20 cellular contexts compared by ENCODE assay signal in genomic region chr1:109880961-109881894, GRCh38. TPM values are rescaled to one million over a fixed set of nuclear protein-coding genes. Genes with fewer than 3 reads are reported as not detected.
DNase-seq lines count a peak whose midpoint lies in the region; ATAC-seq, FAIRE-seq and TF ChIP-seq lines count a peak whose summit lies in the region.
"Had no signal": no experiment of that assay in that cellular context is flagged by ENCODE, and none has a peak within 500 bp of the region (broad histone marks: within the 10 kb centered on the region; RNA-seq: fewer than 3 reads in every experiment).

No MANE protein-coding gene starts in this region.

- no peak overlapping the region for H3K9ac ChIP-seq in trophoblast cell (ENCODE audit: low read length)
- H3K9ac ChIP-seq: parathyroid adenoma had no signal

- H3K4me1 ChIP-seq in A549, result peaks cover 44% of the 10 kb centered on the region
- H3K4me1 ChIP-seq in Panc1 (ENCODE audit: control insufficient read depth, insufficient read depth, low read length), result peaks cover 64% of the 10 kb centered on the region
- peaks cover 30 to 36% of the 10 kb centered on the region in 2 experiments for H3K4me1 ChIP-seq in trophoblast cell (ENCODE audit: control insufficient read depth in 1 of 2, insufficient read depth in 2 of 2, low read length in 2 of 2)
- H3K4me1 ChIP-seq: parathyroid adenoma had no signal

- no peaks in the 10 kb centered on the region for H3K36me3 ChIP-seq in Panc1 (ENCODE audit: control insufficient read depth, insufficient read depth, low read length)
- H3K36me3 ChIP-seq in trophoblast cell (ENCODE audit: control insufficient read depth in 1 of 2, insufficient read depth in 2 of 2, low read length in 2 of 2), result no peaks in the 10 kb centered on the region
- H3K36me3 ChIP-seq: brain microvascular endothelial cell had no signal

- H2AK5ac ChIP-seq in trophoblast cell (ENCODE audit: low read length), result no peak overlapping the region

- no peak overlapping the region for H3K4ac ChIP-seq in trophoblast cell (ENCODE audit: low read depth, low read length)

- WGBS in A549 (ENCODE audit: missing lambda C conversion rate), result 79% methylated on average over 14 of the region's 20 CpGs
- no CpG with 5 or more reads among the region's 20 CpGs for WGBS in trophoblast cell (ENCODE audit: extremely low coverage, insufficient coverage, insufficient read length)

- ATAC-seq in A549 (no peak), Panc1 (no peak)
- ATAC-seq: activated CD8-positive, alpha-beta memory T cell treated with anti-CD3 and anti-CD28 coated beads, Interleukin-2, amount 10 ng/mL, durations not matched to agents 7 days and 5 days; CD8-positive, alpha-beta T cell had no signal

- TF ChIP-seq RAD21 in A549 (conservative IDR thresholded peaks at IDR 0.05 in 1 of 2, IDR thresholded peaks at IDR 0.05 in 1 of 2), result no peak

- H3K4me3 ChIP-seq in A549 (no peak overlapping the region), Panc1 (ENCODE audit: low read depth in 2 of 2, low read length in 2 of 2) (no peak overlapping the region), fibroblast of the aortic adventitia (ENCODE audit: low read depth, low read length) (no peak overlapping the region), trophoblast cell (ENCODE audit: low read depth, low read length) (no peak overlapping the region)
- H3K4me3 ChIP-seq: smooth muscle cell had no signal

- no peak overlapping the region for H3K4me2 ChIP-seq in A549
- no peak overlapping the region for H3K4me2 ChIP-seq in trophoblast cell (ENCODE audit: low read length)
- H3K4me2 ChIP-seq: smooth muscle cell had no signal

- no peak overlapping the region for H2AFZ ChIP-seq in trophoblast cell (ENCODE audit: insufficient read depth, low read length, poor library complexity)
- H2AFZ ChIP-seq: parathyroid adenoma had no signal

- no peak for DNase-seq in A549 (ENCODE audit: low read depth in 1 of 2, low spot score in 1 of 2)
- no peak for DNase-seq in Panc1 (ENCODE audit: low read depth, low spot score)
- peak; percentile 16 for DNase-seq in fibroblast of the aortic adventitia (ENCODE audit: low read depth)
- no peak for DNase-seq in trophoblast cell
- no peak for DNase-seq in SKM-1 (lab: John Stamatoyannopoulos, UW; ENCODE audit: unreplicated experiment)
- DNase-seq in stimulated activated CD4-positive, alpha-beta T cell treated with anti-CD3 and anti-CD28 coated beads, Interleukin-2, amount 100 ng/mL, for 24 hours, result no peak
- DNase-seq in NOMO-1 treated with dmso at 0.1 percent for 144 hours (lab: John Stamatoyannopoulos, UW; ENCODE audit: unreplicated experiment), result no peak
- no peak for DNase-seq in GOT3 (lab: John Stamatoyannopoulos, UW)
- DNase-seq: activated CD8-positive, alpha-beta memory T cell treated with anti-CD3 and anti-CD28 coated beads, Interleukin-2, amount 10 ng/mL, durations not matched to agents 7 days and 5 days; activated gamma-delta T cell treated with Interleukin-2 at 50 U/mL for 16 hours; brain microvascular endothelial cell; CD8-positive, alpha-beta T cell; DMS79; effector CD4-positive, alpha-beta T cell; hippocampal formation; NCI-H2107; T-helper 1 cell had no signal

- H3K27me3 ChIP-seq in Panc1 (ENCODE audit: control insufficient read depth, insufficient read depth, low read length) (no peaks in the 10 kb centered on the region), trophoblast cell (ENCODE audit: insufficient read depth, low read length) (no peaks in the 10 kb centered on the region)
- H3K27me3 ChIP-seq: brain microvascular endothelial cell had no signal

- intact Hi-C loops in Panc1 (cut with micrococcal nuclease; ENCODE audit: unreplicated experiment), result no loop called here

- no peak for TF ChIP-seq EP300 in A549 (IDR thresholded peaks at IDR 0.05)

- no TSS peak for BruUV-seq in Panc1 (replicated peaks; lab: Mats Ljungman, UMichigan)

- no peak overlapping the region for H2BK5ac ChIP-seq in trophoblast cell (ENCODE audit: low read depth, low read length, poor library complexity)

- POLR2A ChIA-PET in A549 (lab: Yijun Ruan, JAX) (no interaction called here), Panc1 (lab: Charles Lee) (no interaction called here)

- H3K23ac ChIP-seq in trophoblast cell (ENCODE audit: low read length), result no peak overlapping the region

- peak overlapping the region in 1 of 2 experiments; percentile 99; a peak in 3 of 6 replicates for H3K27ac ChIP-seq in A549
- H3K27ac ChIP-seq in Panc1 (ENCODE audit: low read length), result peak overlapping the region; percentile 85
- H3K27ac ChIP-seq in trophoblast cell (ENCODE audit: low read depth, low read length), result no peak overlapping the region
- H3K27ac ChIP-seq: brain microvascular endothelial cell, parathyroid adenoma had no signal

- H2BK12ac ChIP-seq in trophoblast cell (ENCODE audit: low read length), result peak overlapping the region; percentile 13

- H3K18ac ChIP-seq in trophoblast cell (ENCODE audit: low read length), result no peak overlapping the region

- no peak overlapping the region for H4K8ac ChIP-seq in trophoblast cell (ENCODE audit: low read depth, low read length)

- in situ Hi-C loops in Panc1 (cut with HindIII; ENCODE audit: low pct_unique_long_range_greater_than_20kb, low sequenced_read_pairs), result no loop called here

- H3K14ac ChIP-seq in trophoblast cell (ENCODE audit: low read length), result no peak overlapping the region

- TF ChIP-seq POLR2A in A549 (IDR thresholded peaks at IDR 0.05; ENCODE audit: low read length), result no peak

- no peak overlapping the region for H4K91ac ChIP-seq in trophoblast cell (ENCODE audit: low read depth, low read length)

- FAIRE-seq in A549 (lab: Jason Lieb, UNC), result no peak
- FAIRE-seq: GM18507 had no signal

- TF ChIP-seq CTCF in A549 (IDR thresholded peaks at IDR 0.05) (no peak), Panc1 (IDR thresholded peaks at IDR 0.05) (no peak), fibroblast of the aortic adventitia (IDR thresholded peaks at IDR 0.05; ENCODE audit: insufficient read depth, low read length) (no peak)

- H4K12ac ChIP-seq in trophoblast cell (ENCODE audit: low read depth, low read length), result no peak overlapping the region

- H3K9me3 ChIP-seq in A549, result no peaks in the 10 kb centered on the region
- H3K9me3 ChIP-seq in Panc1 (ENCODE audit: control insufficient read depth, insufficient read depth, low read depth, low read length), result no peaks in the 10 kb centered on the region
- no peaks in the 10 kb centered on the region for H3K9me3 ChIP-seq in trophoblast cell (ENCODE audit: insufficient read depth, low read depth, low read length)

- no peak overlapping the region for H2BK120ac ChIP-seq in trophoblast cell (ENCODE audit: insufficient read depth, low read length, poor library complexity)

- CTCF ChIA-PET in A549 (lab: Yijun Ruan, JAX) (interaction anchor here (1.0 to 1.8 kb wide), 5 partner anchors 10 to 104 kb away, joined by 3 to 9 read pairs (median 4); partner anchors contain the start of gene AHCYL1), Panc1 (lab: Charles Lee) (no interaction called here)

- H3K79me2 ChIP-seq in trophoblast cell (ENCODE audit: control insufficient read depth, insufficient read depth, low read length, poor library complexity), result peaks cover 3% of the 10 kb centered on the region
- H3K79me2 ChIP-seq: parathyroid adenoma had no signal

- H3K79me1 ChIP-seq in trophoblast cell (ENCODE audit: low read length), result peaks cover 18% of the 10 kb centered on the region

TF ChIP-seq in A549, 52 proteins besides CTCF, POLR2A, EP300 and RAD21:
- TF ChIP-seq MAFK (IDR thresholded peaks at IDR 0.05; ENCODE audit: partially characterized antibody) (peak; percentile 66), EHMT2 (IDR thresholded peaks at IDR 0.05; ENCODE audit: low read depth) (no peak)
TF ChIP-seq in A549: peak in this region for 1.

RNA-seq across cellular contexts. Expression of gene CSF1, which starts 29.4 kb away (rescaled TPM):
- polyA plus RNA-seq in A549 (2011; rRNA removed), result 36.3 and 45.7 TPM in 2 replicates
- polyA plus RNA-seq in A549 (2012; cell fraction: cytosol; rRNA removed), result 40.0 and 56.5 TPM in 2 replicates
- 84.0 and 105 TPM in 2 replicates for polyA plus RNA-seq in A549 (2012; cell fraction: nucleus; rRNA removed)
- polyA plus RNA-seq in A549 (2017; fragmentation: RNase III; extraction: RNeasy Plus Mini Kit Qiagen cat#74134 plus additional on column Dnase treatment), result 35.1 to 42.4 TPM (median 37.5 TPM) in 3 replicates
- 32.5 and 34.0 TPM in 2 replicates for polyA minus RNA-seq in A549 (2011; rRNA and poly(A)+ RNA removed)
- 217 TPM for total RNA-seq in Panc1 (2021; ENCODE audit: unreplicated experiment)
- 109 TPM for polyA plus RNA-seq in Panc1 (2012; ENCODE audit: insufficient read length)
- total RNA-seq in fibroblast of the aortic adventitia (ENCODE audit: low replicate concordance), result 36.5 and 61.9 TPM in 2 replicates
- polyA plus RNA-seq in trophoblast cell (2013), result 10.4 and 10.7 TPM in 2 replicates
